ENCODE assay signal across 22 cellular contexts in the genomic region with DNA sequence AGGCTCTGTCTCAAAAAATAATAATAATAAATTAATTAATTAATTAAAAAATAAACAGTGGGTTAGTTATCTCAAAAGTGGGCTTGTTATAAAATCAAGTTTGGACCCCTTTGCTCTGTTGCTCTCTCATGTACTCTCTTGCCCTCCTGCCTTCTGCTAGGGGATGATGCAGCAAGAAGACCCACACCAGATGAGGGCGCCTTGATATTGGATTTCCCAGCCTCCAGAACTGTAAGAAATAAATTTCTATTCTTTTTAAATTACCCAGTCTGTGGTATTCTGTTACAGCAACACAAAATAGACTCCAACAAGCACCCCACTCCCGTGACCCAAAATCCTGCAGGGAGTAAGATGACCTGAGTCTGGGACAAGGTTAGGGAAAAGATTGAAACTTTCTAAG.
"Had no signal": no experiment of that assay in that cellular context is flagged by ENCODE, and none has a peak within 500 bp of the region (broad histone marks: within the 10 kb centered on the region; RNA-seq: fewer than 3 reads in every experiment).

No MANE protein-coding gene starts in this region.

- FAIRE-seq: small intestine, TTC549, urothelium cell line had no signal

- H3K36me3 ChIP-seq: heart right ventricle, neutrophil, suprapubic skin, transverse colon had no signal

- ATAC-seq: activated CD4-positive, alpha-beta T cell treated with anti-CD3 and anti-CD28 coated beads for 36 hours; heart right ventricle; left cardiac atrium; natural killer cell treated with Interleukin-12 subunit alpha and Interleukin-12 subunit beta and Interleukin-15 and Interleukin-18, amount 100 ng/mL, for 72 hours; sciatic nerve; stimulated activated memory B cell treated with anti-CD40 and anti-IgM and Interleukin-4, amounts not matched to agents 10 μg/mL and 1 μg/mL and 100 μg/mL, for 72 hours had no signal

- DNase-seq: activated CD4-positive, alpha-beta T cell treated with anti-CD3 and anti-CD28 coated beads for 36 hours; activated CD4-positive, alpha-beta T cell treated with anti-CD3 and anti-CD28 coated beads, Interleukin-2, amount 50 U/mL, for 48 hours; activated naive CD4-positive, alpha-beta T cell treated with anti-CD3 and anti-CD28 coated beads, Interleukin-2, amount 10 ng/mL, durations not matched to agents 7 days and 5 days; activated T-cell treated with anti-CD3 and anti-CD28 coated beads, Interleukin-2, amount 50 U/mL, for 48 hours; amygdala; cerebellar nuclear complex; foreskin fibroblast; heart right ventricle; islet precursor cell; left cardiac atrium; small intestine; stimulated activated CD4-positive, alpha-beta T cell treated with anti-CD3 and anti-CD28 coated beads, Interleukin-15, amount 100 ng/mL, for 24 hours; stomach; transverse colon had no signal

- H3K27me3 ChIP-seq: heart right ventricle, neutrophil, stomach, suprapubic skin, transverse colon had no signal

- H3K4me3 ChIP-seq: coronary artery, heart right ventricle, stomach, suprapubic skin, transverse colon had no signal

- H3K9me3 ChIP-seq: heart right ventricle, neutrophil, stomach, suprapubic skin, transverse colon had no signal

- H3K27ac ChIP-seq: coronary artery, heart right ventricle, neutrophil, suprapubic skin, transverse colon had no signal
